ENCODE assay signal across 8 cellular contexts in genomic region chr16:9033125-9033830, GRCh38. TPM values are rescaled to one million over a fixed set of nuclear protein-coding genes. Genes with fewer than 3 reads are reported as not detected.
DNase-seq lines count a peak whose midpoint lies in the region; TF ChIP-seq lines count a peak whose summit lies in the region.

No MANE protein-coding gene starts in this region.

- no peaks in the 10 kb centered on the region for H3K9me3 ChIP-seq in sigmoid colon

- TF ChIP-seq CTCF in WI38 (IDR thresholded peaks at IDR 0.05; ENCODE audit: low read depth, low read length) = peak; percentile 50
- TF ChIP-seq CTCF in sigmoid colon (IDR thresholded peaks at IDR 0.05) = peak in 1 of 4 experiments; percentile 35

- intact Hi-C loops in sigmoid colon (cut with DNase I) = no loop called here

- no peak for TF ChIP-seq EP300 in sigmoid colon (IDR thresholded peaks at IDR 0.05)

- peak; percentile 68 for DNase-seq in Daoy (ENCODE audit: low read depth)
- peak; percentile 37 for DNase-seq in HuH-7.5 (ENCODE audit: low spot score)
- peak; percentile 70 for DNase-seq in iris pigment epithelial cell (ENCODE audit: low read depth)
- DNase-seq in sigmoid colon = no peak
- DNase-seq in activated T-cell treated with anti-CD3 and anti-CD28 coated beads, Interleukin-2, amount 50 U/mL, for 48 hours = no peak
- DNase-seq in effector CD8-positive, alpha-beta T cell (lab: John Stamatoyannopoulos, UW) = no peak
- DNase-seq in stimulated activated CD4-positive, alpha-beta T cell treated with anti-CD3 and anti-CD28 coated beads, Interleukin-1b, Interleukin-23, amount 100 ng/mL, for 48 hours = no peak

- no peaks in the 10 kb centered on the region for H3K27me3 ChIP-seq in sigmoid colon

- no peaks in the 10 kb centered on the region for H3K36me3 ChIP-seq in sigmoid colon

- H3K4me1 ChIP-seq in sigmoid colon = no peaks in the 10 kb centered on the region

- 78 to 80% methylated on average over 11 of the region's 11 CpGs for WGBS in sigmoid colon, 2 donors

- H3K27ac ChIP-seq in sigmoid colon = no peak overlapping the region

- no peak for TF ChIP-seq POLR2A in sigmoid colon (IDR thresholded peaks at IDR 0.05)

- H3K4me3 ChIP-seq in WI38 (ENCODE audit: low read depth, low read length) (no peak overlapping the region), sigmoid colon (no peak overlapping the region)

RNA-seq across cellular contexts. Expression of gene HAPSTR1, which starts 58.2 kb away (rescaled TPM):
- total RNA-seq in Daoy (2014; rRNA removed; shearing (Covaris generic)) = 29.1 and 30.2 TPM in 2 replicates
- 10 to 100 TPM; 43.8 to 47.6 (median 46.2) TPM for total RNA-seq in sigmoid colon
- 10 to 100 TPM; 12.6 to 23.1 (median 19.7) TPM for polyA plus RNA-seq in sigmoid colon

Comparison
In these comparisons a context has a peak if more than half of its experiments do, and no peak if none do; other contexts are left out.
1. DNase-seq: peak in Daoy (single experiment), HuH-7.5 (single experiment) and iris pigment epithelial cell (single experiment); none in sigmoid colon (single experiment), activated T-cell treated with anti-CD3 and anti-CD28 coated beads, Interleukin-2, amount 50 U/mL, for 48 hours (0 of 2), effector CD8-positive, alpha-beta T cell (single experiment) and stimulated activated CD4-positive, alpha-beta T cell treated with anti-CD3 and anti-CD28 coated beads, Interleukin-1b, Interleukin-23, amount 100 ng/mL, for 48 hours (single experiment).